ENCODE assay signal across 23 cellular contexts in genomic region chr1:159168043-159168442, GRCh38. TPM values are rescaled to one million over a fixed set of nuclear protein-coding genes. Genes with fewer than 3 reads are reported as not detected.
"Had no signal": no experiment of that assay in that cellular context is flagged by ENCODE, and none has a peak within 500 bp of the region (broad histone marks: within the 10 kb centered on the region; RNA-seq: fewer than 3 reads in every experiment).

No MANE protein-coding gene starts in this region.

- DNase-seq: IMR-90, Karpas-422, KG1, MV-4-11, NCI-H1048, NCI-H1105, NCI-H1417, NCI-H1436 treated with DMSO at 0.1 percent for 48 hours, NCI-H1694, NCI-H187 treated with DMSO at 0.1 percent for 48 hours, NCI-H2029 treated with DMSO at 0.1 percent for 48 hours, NCI-H2171 treated with DMSO at 0.1 percent for 48 hours, PC-3, SHP77, SK-N-SH, SW 1271, T-helper 1 cell had no signal

RNA-seq across cellular contexts. Expression of gene CADM3, which starts 3.4 kb away (rescaled TPM):
- total RNA-seq: HepG2, IMR-90, NCI-H460, OCI-LY7, PC-3 had no signal
- polyA plus RNA-seq: HepG2, IMR-90 had no signal

RNA-seq across cellular contexts. Expression of gene ACKR1, which starts 36.6 kb away (rescaled TPM):
- total RNA-seq: HepG2, HT1080, IMR-90, M059J, NCI-H460, OCI-LY7, PC-3, SK-MEL-5 had no signal
- polyA plus RNA-seq: HepG2, IMR-90 had no signal
